25 cellular contexts compared by ENCODE assay signal in the genomic region with DNA sequence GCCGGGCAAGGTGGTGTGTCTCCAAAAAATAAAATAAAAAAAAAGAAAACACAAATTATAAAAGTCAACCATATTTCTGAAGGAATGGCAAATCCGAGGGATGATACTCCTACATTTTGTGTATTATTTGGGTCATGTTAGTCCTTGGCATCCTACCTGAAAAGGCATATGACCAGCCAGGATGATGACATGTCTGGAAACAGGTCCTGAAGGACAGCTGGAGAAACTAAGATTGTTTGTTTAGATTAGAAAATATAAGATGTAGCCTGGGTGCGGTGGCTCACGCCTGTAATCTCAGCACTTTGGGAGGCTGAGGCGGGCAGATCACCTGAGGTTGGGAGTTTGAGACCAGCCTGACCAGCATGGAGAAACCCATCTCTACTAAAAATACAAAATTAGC. TPM values are rescaled to one million over a fixed set of nuclear protein-coding genes. Genes with fewer than 3 reads are reported as not detected.
DNase-seq lines count a peak whose midpoint lies in the region; ATAC-seq, FAIRE-seq and TF ChIP-seq lines count a peak whose summit lies in the region.
"Had no signal": no experiment of that assay in that cellular context is flagged by ENCODE, and none has a peak within 500 bp of the region (broad histone marks: within the 10 kb centered on the region; RNA-seq: fewer than 3 reads in every experiment).

No MANE protein-coding gene starts in this region.

- no peak for FAIRE-seq in K562 (lab: Jason Lieb, UNC)
- FAIRE-seq: A549, GM12878, GM12892, GM18507 had no signal

- peaks cover 47% of the 10 kb centered on the region for H3K4me1 Mint-ChIP-seq in Caco-2 (ENCODE audit: low read depth, unreplicated experiment)

- intact Hi-C loops in Caco-2 (cut with micrococcal nuclease; ENCODE audit: unreplicated experiment) (no loop called here), K562 (cut with micrococcal nuclease) (no loop called here), mucosa of descending colon (cut with DNase I, micrococcal nuclease) (no loop called here), cardiac septum (cut with DNase I) (no loop called here)

- H3K14ac ChIP-seq in neuronal stem cell (ENCODE audit: low read length) (no peak overlapping the region), trophoblast cell (ENCODE audit: low read length) (no peak overlapping the region)

- TF ChIP-seq EP300 in K562 (IDR thresholded peaks at IDR 0.05; ENCODE audit: low read length) = peak; percentile 31; the same call in 1 of the 2 replicates

- no peaks in the 10 kb centered on the region for H3K27me3 Mint-ChIP-seq in Caco-2 (ENCODE audit: insufficient read depth, unreplicated experiment)
- H3K27me3 Mint-ChIP-seq: B cell; CD4-positive, alpha-beta T cell had no signal

- peak overlapping the region; percentile 44 for H3K4me3 Mint-ChIP-seq in Caco-2 (ENCODE audit: unreplicated experiment)
- H3K4me3 Mint-ChIP-seq: B cell; CD4-positive, alpha-beta T cell; CD8-positive, alpha-beta T cell had no signal

- peaks cover 81% of the 10 kb centered on the region for H3K4me1 ChIP-seq in Caco-2
- peaks cover 3 to 5% of the 10 kb centered on the region in 2 experiments; a peak in 4 of 5 replicates for H3K4me1 ChIP-seq in K562 (replicated peaks in 1 of 2; ENCODE audit: control insufficient read depth in 2 of 2, insufficient read depth in 2 of 2, low read length in 2 of 2)
- H3K4me1 ChIP-seq in neuronal stem cell (ENCODE audit: control insufficient read depth in 2 of 2, insufficient read depth in 1 of 2, low read depth in 1 of 2, low read length in 2 of 2) = no peaks in the 10 kb centered on the region
- H3K4me1 ChIP-seq in trophoblast cell (ENCODE audit: control insufficient read depth in 1 of 2, insufficient read depth in 2 of 2, low read length in 2 of 2) = peaks cover 3% of the 10 kb centered on the region in 2 experiments
- H3K4me1 ChIP-seq in mucosa of descending colon (ENCODE audit: low read depth) = no peaks in the 10 kb centered on the region

- H3K9me3 ChIP-seq in Caco-2 (no peaks in the 10 kb centered on the region), K562 (replicated peaks; ENCODE audit: control insufficient read depth, insufficient read depth, low read depth, low read length) (no peaks in the 10 kb centered on the region), neuronal stem cell (replicated peaks in 1 of 2; ENCODE audit: control insufficient read depth in 2 of 2, insufficient read depth in 1 of 2, low read depth in 1 of 2, low read length in 2 of 2) (no peaks in the 10 kb centered on the region), trophoblast cell (ENCODE audit: insufficient read depth, low read depth, low read length) (no peaks in the 10 kb centered on the region), mucosa of descending colon (no peaks in the 10 kb centered on the region)
- H3K9me3 ChIP-seq: A549 had no signal

- H3K36me3 ChIP-seq in Caco-2 (ENCODE audit: control insufficient read depth, insufficient read depth, low read length) (no peaks in the 10 kb centered on the region; the same call in 1 of the 2 replicates), K562 (ENCODE audit: control insufficient read depth, insufficient read depth, low read length) (no peaks in the 10 kb centered on the region), neuronal stem cell (replicated peaks in 1 of 2; ENCODE audit: control insufficient read depth in 2 of 2, insufficient read depth in 2 of 2, low read length in 2 of 2) (no peaks in the 10 kb centered on the region), trophoblast cell (ENCODE audit: control insufficient read depth in 1 of 2, insufficient read depth in 2 of 2, low read length in 2 of 2) (no peaks in the 10 kb centered on the region), mucosa of descending colon (ENCODE audit: low read depth) (no peaks in the 10 kb centered on the region)
- H3K36me3 ChIP-seq: BLaER1 treated with 17β-estradiol and CSF1 and Interleukin-3, amounts not matched to agents 10 nM and 100 nM had no signal

- H3K23ac ChIP-seq in neuronal stem cell (ENCODE audit: low read depth, low read length, poor library complexity) (no peak overlapping the region), trophoblast cell (ENCODE audit: low read length) (no peak overlapping the region)

- WGBS in K562 (ENCODE audit: insufficient coverage, low coverage, missing lambda C conversion rate) = 47% methylated on average over 3 of the region's 5 CpGs
- no CpG with 5 or more reads among the region's 5 CpGs for WGBS in neuronal stem cell (ENCODE audit: extremely low coverage in 2 of 2, insufficient read length in 2 of 2, insufficient replicate concordance in 1 of 2), 2 donors
- no CpG with 5 or more reads among the region's 5 CpGs for WGBS in trophoblast cell (ENCODE audit: extremely low coverage, insufficient coverage, insufficient read length)

- H3K4ac ChIP-seq in neuronal stem cell (ENCODE audit: low read length) = no peak overlapping the region
- H3K4ac ChIP-seq in trophoblast cell (ENCODE audit: low read depth, low read length) = no peak overlapping the region

- no peak overlapping the region for H4K12ac ChIP-seq in trophoblast cell (ENCODE audit: low read depth, low read length)

- H3K4me2 ChIP-seq in K562 (ENCODE audit: insufficient read depth, low read length) = no peak overlapping the region
- H3K4me2 ChIP-seq in neuronal stem cell (ENCODE audit: insufficient read depth, low read length, poor library complexity, severe bottlenecking) = no peak overlapping the region
- no peak overlapping the region for H3K4me2 ChIP-seq in trophoblast cell (ENCODE audit: low read length)
- H3K4me2 ChIP-seq: A549; BLaER1 treated with 17β-estradiol and CSF1 and Interleukin-3, amounts not matched to agents 10 nM and 100 nM had no signal

- no peaks in the 10 kb centered on the region for H3K9me1 ChIP-seq in K562 (ENCODE audit: control insufficient read depth, insufficient read depth, low read length)

- no peaks in the 10 kb centered on the region for H4K20me1 ChIP-seq in K562 (replicated peaks; ENCODE audit: control insufficient read depth, insufficient read depth, low read length)
- H4K20me1 ChIP-seq: BLaER1 treated with 17β-estradiol and CSF1 and Interleukin-3, amounts not matched to agents 10 nM and 100 nM had no signal

- H3K27ac ChIP-seq in K562 (ENCODE audit: extremely low read depth, low read depth, low read length) (no peak overlapping the region), neuronal stem cell (replicated peaks; ENCODE audit: low read length) (no peak overlapping the region), trophoblast cell (ENCODE audit: low read depth, low read length) (no peak overlapping the region)
- H3K27ac ChIP-seq: 22Rv1; BLaER1 treated with 17β-estradiol and CSF1 and Interleukin-3, amounts not matched to agents 10 nM and 100 nM; C4-2B had no signal

- H3K27me3 ChIP-seq in Caco-2 (replicated peaks; ENCODE audit: control insufficient read depth, insufficient read depth, low read length) (no peaks in the 10 kb centered on the region), K562 (ENCODE audit: control insufficient read depth in 2 of 2, insufficient read depth in 2 of 2, low read length in 2 of 2) (no peaks in the 10 kb centered on the region), neuronal stem cell (ENCODE audit: control insufficient read depth in 3 of 3, insufficient read depth in 3 of 3, low read depth in 1 of 3, low read length in 3 of 3) (no peaks in the 10 kb centered on the region), trophoblast cell (ENCODE audit: insufficient read depth, low read length) (no peaks in the 10 kb centered on the region)
- H3K27me3 ChIP-seq: BLaER1 treated with 17β-estradiol and CSF1 and Interleukin-3, amounts not matched to agents 10 nM and 100 nM had no signal

- CTCF ChIA-PET in Caco-2 (lab: Charles Lee) = no interaction called here
- CTCF ChIA-PET in K562 (lab: Yijun Ruan, JAX; ENCODE audit: low intra/inter-chr PET ratio) = no interaction called here

- H3K9ac ChIP-seq in K562 (ENCODE audit: insufficient read depth in 1 of 2, low read depth in 2 of 2, low read length in 2 of 2) (no peak overlapping the region), neuronal stem cell (ENCODE audit: low read depth, low read length, poor library complexity) (no peak overlapping the region), trophoblast cell (ENCODE audit: low read length) (no peak overlapping the region)
- H3K9ac ChIP-seq: BLaER1 treated with 17β-estradiol and CSF1 and Interleukin-3, amounts not matched to agents 10 nM and 100 nM had no signal

- H2AK5ac ChIP-seq in neuronal stem cell (ENCODE audit: low read depth, low read length) (no peak overlapping the region), trophoblast cell (ENCODE audit: low read length) (no peak overlapping the region)

- BruUV-seq in Caco-2 (replicated peaks; lab: Mats Ljungman, UMichigan) = no TSS peak
- no TSS peak for BruUV-seq in K562 (replicated peaks; lab: Mats Ljungman, UMichigan)

- H3K79me1 ChIP-seq in neuronal stem cell (ENCODE audit: low read depth, low read length) = no peaks in the 10 kb centered on the region
- peaks cover 14% of the 10 kb centered on the region for H3K79me1 ChIP-seq in trophoblast cell (ENCODE audit: low read length)

- H2BK120ac ChIP-seq in neuronal stem cell (ENCODE audit: low read depth, low read length) (no peak overlapping the region), trophoblast cell (ENCODE audit: insufficient read depth, low read length, poor library complexity) (no peak overlapping the region)

- no peak overlapping the region for H4K91ac ChIP-seq in neuronal stem cell (ENCODE audit: low read depth, low read length, poor library complexity)
- H4K91ac ChIP-seq in trophoblast cell (ENCODE audit: low read depth, low read length) = peak overlapping the region; percentile 77

- H2BK12ac ChIP-seq in neuronal stem cell (ENCODE audit: low read length) = no peak overlapping the region
- peak overlapping the region; percentile 49 for H2BK12ac ChIP-seq in trophoblast cell (ENCODE audit: low read length)

- TF ChIP-seq RAD21 in K562 (CRISPR knock-in tag; conservative IDR thresholded peaks at IDR 0.05 in 1 of 2, IDR thresholded peaks at IDR 0.05 in 1 of 2) = no peak

- no peak overlapping the region for H2BK5ac ChIP-seq in neuronal stem cell (ENCODE audit: low read length)
- H2BK5ac ChIP-seq in trophoblast cell (ENCODE audit: low read depth, low read length, poor library complexity) = peak overlapping the region; percentile 21

- H2AFZ ChIP-seq in K562 (ENCODE audit: low read depth, low read length) = no peak overlapping the region
- no peak overlapping the region for H2AFZ ChIP-seq in neuronal stem cell (ENCODE audit: low read length)
- H2AFZ ChIP-seq in trophoblast cell (ENCODE audit: insufficient read depth, low read length, poor library complexity) = no peak overlapping the region

- TF ChIP-seq POLR2A in K562 (conservative IDR thresholded peaks at IDR 0.05) = no peak

- H3K9me3 Mint-ChIP-seq in Caco-2 (ENCODE audit: unreplicated experiment) = no peaks in the 10 kb centered on the region
- H3K9me3 Mint-ChIP-seq: CD4-positive, alpha-beta T cell; CD8-positive, alpha-beta T cell had no signal

- no peak overlapping the region for H4K8ac ChIP-seq in neuronal stem cell (ENCODE audit: low read depth, low read length)
- H4K8ac ChIP-seq in trophoblast cell (ENCODE audit: low read depth, low read length) = no peak overlapping the region

- H3K18ac ChIP-seq in neuronal stem cell (ENCODE audit: low read length) (no peak overlapping the region), trophoblast cell (ENCODE audit: low read length) (no peak overlapping the region)

- H3K79me2 ChIP-seq in K562 (ENCODE audit: control insufficient read depth, insufficient read depth, low read length) (no peaks in the 10 kb centered on the region), trophoblast cell (ENCODE audit: control insufficient read depth, insufficient read depth, low read length, poor library complexity) (no peaks in the 10 kb centered on the region)

- POLR2A ChIA-PET in Caco-2 (lab: Charles Lee) (interaction anchor here (0.6 kb wide), 1 partner anchor 48 kb away, joined by 3 read pairs; no protein-coding TSS in a partner anchor), K562 (lab: Yijun Ruan, JAX) (no interaction called here)

- DNase-seq in Caco-2 = peak in 1 of 2 experiments; percentile 30
- DNase-seq in K562 (ENCODE audit: extremely low read depth in 1 of 4, low spot score in 3 of 4) = no peak
- DNase-seq in neuronal stem cell (ENCODE audit: low spot score) = no peak
- DNase-seq in trophoblast cell = peak; percentile 68 to 83
- DNase-seq in mucosa of descending colon = no peak
- DNase-seq in cardiac septum (ENCODE audit: low spot score) = no peak
- no peak for DNase-seq in NCI-H146 (lab: John Stamatoyannopoulos, UW)
- DNase-seq: AML-193; CD4-positive, alpha-beta T cell; CD8-positive, alpha-beta T cell; DMS 273 treated with DMSO at 0.1 percent for 48 hours; DMS153; DMS53; DMS79; DND-41; EL; GDM1 had no signal

- peaks cover 60% of the 10 kb centered on the region for H3K36me3 Mint-ChIP-seq in Caco-2 (ENCODE audit: insufficient read depth, unreplicated experiment)
- H3K36me3 Mint-ChIP-seq: CD8-positive, alpha-beta T cell had no signal

- H3K4me3 ChIP-seq in Caco-2 (ENCODE audit: low read depth, low read length) (no peak overlapping the region), K562 (no peak overlapping the region), neuronal stem cell (ENCODE audit: low read length in 2 of 2) (no peak overlapping the region), trophoblast cell (ENCODE audit: low read depth, low read length) (no peak overlapping the region), mucosa of descending colon (no peak overlapping the region)
- H3K4me3 ChIP-seq: A549; BLaER1 treated with 17β-estradiol and CSF1 and Interleukin-3, amounts not matched to agents 10 nM and 100 nM; GM12878 had no signal

- H2BK15ac ChIP-seq in neuronal stem cell (ENCODE audit: low read length) = peak overlapping the region; percentile 37

- in situ Hi-C loops in K562 (cut with MboI) = no loop called here

- ATAC-seq in K562 (no peak), mucosa of descending colon (no peak)
- ATAC-seq: A549; CD8-positive, alpha-beta T cell; GM12878 had no signal

- no peak for TF ChIP-seq CTCF in Caco-2 (IDR thresholded peaks at IDR 0.05; ENCODE audit: insufficient read depth in 1 of 2, low read depth in 1 of 2, low read length in 1 of 2, severe bottlenecking in 1 of 2, unreplicated experiment in 1 of 2)
- TF ChIP-seq CTCF in K562 (IDR thresholded peaks at IDR 0.05 in 2 of 3, conservative IDR thresholded peaks at IDR 0.05 in 1 of 3; ENCODE audit: insufficient read depth in 2 of 3, low read depth in 1 of 3, low read length in 3 of 3) = no peak
- no peak for TF ChIP-seq CTCF in mucosa of descending colon (IDR thresholded peaks at IDR 0.05)

- peak overlapping the region; percentile 93 for H3K27ac Mint-ChIP-seq in Caco-2 (ENCODE audit: unreplicated experiment)
- H3K27ac Mint-ChIP-seq: B cell; CD4-positive, alpha-beta T cell; CD8-positive, alpha-beta T cell had no signal

RNA-seq across cellular contexts. Expression of gene FOXJ2, which starts 47.6 kb away (rescaled TPM):
- 18.7 and 19.4 TPM in 2 replicates for total RNA-seq in Caco-2 (2022)
- total RNA-seq in K562 (2011; cell fraction: chromatin; rRNA removed; ENCODE audit: low replicate concordance) = 4.7 and 7.3 TPM in 2 replicates
- 4.7 and 4.9 TPM in 2 replicates for total RNA-seq in K562 (2011; cell fraction: nucleolus; rRNA removed)
- total RNA-seq in K562 (2011; cell fraction: nucleoplasm; rRNA removed) = 4.8 and 7.8 TPM in 2 replicates
- total RNA-seq in K562 (2014; rRNA removed) = 2.9 and 4.0 TPM in 2 replicates
- 1.9 and 2.1 TPM in 2 replicates for total RNA-seq in K562 (2014; rRNA removed; fragmentation: Illumina TruSeq; extraction: Trizol)
- 2.4 and 2.5 TPM in 2 replicates for total RNA-seq in K562 (2015; rRNA removed; fragmentation: Illumina TruSeq; extraction: Trizol)
- 6.6 and 6.8 TPM in 2 replicates for total RNA-seq in K562 (2021)
- polyA plus RNA-seq in K562 (2011; rRNA removed) = 2.3 and 3.2 TPM in 2 replicates
- polyA plus RNA-seq in K562 (2011; cell fraction: cytosol; rRNA removed) = 1.6 and 2.1 TPM in 2 replicates
- 4.8 and 7.3 TPM in 2 replicates for polyA plus RNA-seq in K562 (2011; cell fraction: nucleus; rRNA removed)
- 5.1 and 6.6 TPM in 2 replicates for polyA plus RNA-seq in K562 (2012)
- 5.7 and 7.5 TPM in 2 replicates for polyA plus RNA-seq in K562 (2014; fragmentation: Illumina TruSeq; extraction: Trizol)
- 1 to 10 TPM; 1.0 to 1.1 TPM for polyA plus RNA-seq in K562 (2014; fragmentation: Nextera tagmentation; extraction: Ambion mirVana)
- polyA plus RNA-seq in K562 (2014; rRNA removed) = 3.7 and 4.2 TPM in 2 replicates
- 2.2 TPM in 2 replicates for polyA minus RNA-seq in K562 (2011; rRNA and poly(A)+ RNA removed)
- 2.2 and 3.4 TPM in 2 replicates for polyA minus RNA-seq in K562 (2011; cell fraction: cytosol; rRNA and poly(A)+ RNA removed)
- 1.6 and 2.4 TPM in 2 replicates for polyA minus RNA-seq in K562 (2011; cell fraction: nucleus; rRNA and poly(A)+ RNA removed)
- polyA plus RNA-seq in neuronal stem cell (2013, experiment 1 of 2) = 7.9 TPM
- 8.3 TPM for polyA plus RNA-seq in neuronal stem cell (2013, experiment 2 of 2)
- polyA plus RNA-seq in trophoblast cell (2013) = 22.7 TPM in 2 replicates
- total RNA-seq in mucosa of descending colon = 10 to 100 TPM; 10.8 to 24.0 (median 12.3) TPM
- total RNA-seq in cardiac septum = 25.1 TPM

RNA-seq across cellular contexts. Expression of gene SLC2A3, which starts 48.9 kb away (rescaled TPM):
- total RNA-seq in Caco-2 (2022) = 2,966 and 3,303 TPM in 2 replicates
- 809 and 942 TPM in 2 replicates for total RNA-seq in K562 (2011; cell fraction: chromatin; rRNA removed; ENCODE audit: low replicate concordance)
- total RNA-seq in K562 (2011; cell fraction: nucleolus; rRNA removed) = 602 and 714 TPM in 2 replicates
- 822 and 830 TPM in 2 replicates for total RNA-seq in K562 (2011; cell fraction: nucleoplasm; rRNA removed)
- total RNA-seq in K562 (2014; rRNA removed) = 64.0 and 67.3 TPM in 2 replicates
- total RNA-seq in K562 (2014; rRNA removed; fragmentation: Illumina TruSeq; extraction: Trizol) = 119 and 138 TPM in 2 replicates
- 78.9 and 86.3 TPM in 2 replicates for total RNA-seq in K562 (2015; rRNA removed; fragmentation: Illumina TruSeq; extraction: Trizol)
- 140 and 161 TPM in 2 replicates for total RNA-seq in K562 (2021)
- polyA plus RNA-seq in K562 (2011; rRNA removed) = 296 and 491 TPM in 2 replicates
- polyA plus RNA-seq in K562 (2011; cell fraction: cytosol; rRNA removed) = 291 and 361 TPM in 2 replicates
- 164 and 209 TPM in 2 replicates for polyA plus RNA-seq in K562 (2011; cell fraction: nucleus; rRNA removed)
- 81.0 and 167 TPM in 2 replicates for polyA plus RNA-seq in K562 (2012)
- polyA plus RNA-seq in K562 (2014; fragmentation: Illumina TruSeq; extraction: Trizol) = 101 and 104 TPM in 2 replicates
- polyA plus RNA-seq in K562 (2014; fragmentation: Nextera tagmentation; extraction: Ambion mirVana) = 100 to 1,000 TPM in 1 of 2 experiments, 10 to 100 TPM in 1; 93.4 to 129 TPM
- 97.9 and 98.7 TPM in 2 replicates for polyA plus RNA-seq in K562 (2014; rRNA removed)
- polyA minus RNA-seq in K562 (2011; rRNA and poly(A)+ RNA removed) = 452 and 599 TPM in 2 replicates
- 168 and 265 TPM in 2 replicates for polyA minus RNA-seq in K562 (2011; cell fraction: cytosol; rRNA and poly(A)+ RNA removed)
- polyA minus RNA-seq in K562 (2011; cell fraction: nucleus; rRNA and poly(A)+ RNA removed) = 149 and 249 TPM in 2 replicates
- 103 TPM for polyA plus RNA-seq in neuronal stem cell (2013, experiment 1 of 2)
- 104 TPM for polyA plus RNA-seq in neuronal stem cell (2013, experiment 2 of 2)
- polyA plus RNA-seq in trophoblast cell (2013) = 1,584 and 1,664 TPM in 2 replicates
- total RNA-seq in mucosa of descending colon = 10 to 100 TPM; 11.9 to 19.9 (median 18.0) TPM
- 23.5 TPM for total RNA-seq in cardiac septum

Comparison
In these comparisons a context has a peak if more than half of its experiments do, and no peak if none do; other contexts are left out.
1. DNase-seq: peak in trophoblast cell (2 of 2); none in K562 (0 of 4), neuronal stem cell (single experiment), mucosa of descending colon (0 of 3), cardiac septum (single experiment) and NCI-H146 (single experiment).